Comparison of ENCODE assay signal across 10 cellular contexts in the genomic region with DNA sequence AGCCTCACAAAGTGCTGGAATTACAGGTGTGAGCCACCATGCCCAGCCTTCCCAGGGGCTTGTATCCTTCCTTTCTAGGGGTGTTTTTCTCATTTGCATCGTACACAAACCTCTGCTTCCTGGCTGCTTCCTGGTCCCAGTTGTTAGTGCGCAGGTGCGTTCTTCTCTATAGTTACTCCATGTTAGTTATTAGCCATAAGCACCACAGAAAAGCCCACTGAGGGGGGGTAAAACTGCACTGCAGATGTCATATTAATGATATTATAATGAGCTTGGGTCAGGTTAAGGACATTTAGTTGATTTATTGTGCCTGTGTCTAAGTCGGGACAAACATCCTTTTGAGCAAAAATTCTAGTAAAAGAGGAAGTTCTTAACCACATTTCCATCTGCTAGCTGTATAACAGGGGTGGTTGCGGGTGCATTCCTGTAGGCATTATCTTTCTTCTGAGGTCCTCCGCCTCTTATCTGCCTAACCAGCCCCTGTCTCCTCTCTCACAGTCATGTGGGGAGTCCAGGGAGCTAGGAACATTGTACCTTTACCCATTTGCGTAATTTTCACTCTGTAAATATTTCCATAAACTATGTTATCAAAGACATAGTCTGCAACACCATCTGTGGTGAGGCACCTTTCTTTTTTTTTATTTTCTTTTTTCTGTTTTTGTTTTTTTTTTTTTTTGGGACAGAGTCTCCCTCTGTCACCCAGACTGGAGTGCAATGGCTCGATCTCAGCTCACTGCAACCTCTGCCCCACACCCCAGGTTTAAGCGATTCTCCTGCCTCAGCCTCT. TPM values are rescaled to one million over a fixed set of nuclear protein-coding genes. Genes with fewer than 3 reads are reported as not detected.
DNase-seq lines count a peak whose midpoint lies in the region; ATAC-seq, FAIRE-seq and TF ChIP-seq lines count a peak whose summit lies in the region.
"Had no signal": no experiment of that assay in that cellular context is flagged by ENCODE, and none has a peak within 500 bp of the region (broad histone marks: within the 10 kb centered on the region; RNA-seq: fewer than 3 reads in every experiment).

No MANE protein-coding gene starts in this region.

- no peak overlapping the region for H3K23ac ChIP-seq in neuronal stem cell (ENCODE audit: low read depth, low read length, poor library complexity)

- no peak overlapping the region for H4K8ac ChIP-seq in neuronal stem cell (ENCODE audit: low read depth, low read length)

- no peak overlapping the region for H4K91ac ChIP-seq in neuronal stem cell (ENCODE audit: low read depth, low read length, poor library complexity)

- no peak overlapping the region for H3K4me3 ChIP-seq in neuronal stem cell (ENCODE audit: low read length in 2 of 2)
- H3K4me3 ChIP-seq: Peyer's patch had no signal

- no CpG with 5 or more reads among the region's 9 CpGs for WGBS in neuronal stem cell (ENCODE audit: extremely low coverage in 2 of 2, insufficient read length in 2 of 2, insufficient replicate concordance in 1 of 2), 2 donors

- no peak overlapping the region for H2BK12ac ChIP-seq in neuronal stem cell (ENCODE audit: low read length)

- no peak overlapping the region for H2BK120ac ChIP-seq in neuronal stem cell (ENCODE audit: low read depth, low read length)

- peak; percentile 57 for ATAC-seq in stimulated activated naive CD8-positive, alpha-beta T cell treated with anti-CD3 and anti-CD28 coated beads, Interleukin-15, Interleukin-2, amounts not matched to agents 100 U/mL and 50 U/mL, for 24 hours

- TF ChIP-seq CTCF in MCF 10A (IDR thresholded peaks at IDR 0.05; ENCODE audit: unreplicated experiment): no peak

- no peak overlapping the region for H2BK5ac ChIP-seq in neuronal stem cell (ENCODE audit: low read length)

- POLR2A ChIA-PET in MCF 10A (lab: Yijun Ruan, JAX): no interaction called here

- H2AFZ ChIP-seq in neuronal stem cell (ENCODE audit: low read length): no peak overlapping the region

- intact Hi-C loops in MCF 10A (cut with micrococcal nuclease): no loop called here

- H3K27ac Mint-ChIP-seq in activated naive CD4-positive, alpha-beta T cell treated with anti-CD3 and anti-CD28 coated beads, Interleukin-2, amount 10 ng/mL, durations not matched to agents 7 days and 5 days: peak overlapping the region; percentile 91
- H3K27ac Mint-ChIP-seq in activated naive CD8-positive, alpha-beta T cell: peak overlapping the region; percentile 77
- no peak overlapping the region for H3K27ac Mint-ChIP-seq in MCF 10A (ENCODE audit: low read depth, unreplicated experiment)

- BruUV-seq in MCF 10A (replicated peaks; lab: Mats Ljungman, UMichigan): no TSS peak

- H3K79me1 ChIP-seq in neuronal stem cell (ENCODE audit: low read depth, low read length): no peaks in the 10 kb centered on the region

- H3K4me3 Mint-ChIP-seq in activated naive CD4-positive, alpha-beta T cell treated with anti-CD3 and anti-CD28 coated beads, Interleukin-2, amount 10 ng/mL, durations not matched to agents 7 days and 5 days: peak overlapping the region; percentile 5
- peak overlapping the region; percentile 58 for H3K4me3 Mint-ChIP-seq in activated naive CD8-positive, alpha-beta T cell
- H3K4me3 Mint-ChIP-seq in MCF 10A (ENCODE audit: unreplicated experiment): no peak overlapping the region

- no peaks in the 10 kb centered on the region for H3K27me3 Mint-ChIP-seq in activated naive CD4-positive, alpha-beta T cell treated with anti-CD3 and anti-CD28 coated beads, Interleukin-2, amount 10 ng/mL, durations not matched to agents 7 days and 5 days
- no peaks in the 10 kb centered on the region for H3K27me3 Mint-ChIP-seq in activated naive CD8-positive, alpha-beta T cell
- no peaks in the 10 kb centered on the region for H3K27me3 Mint-ChIP-seq in MCF 10A (ENCODE audit: insufficient read depth, unreplicated experiment)

- H3K18ac ChIP-seq in neuronal stem cell (ENCODE audit: low read length): no peak overlapping the region

- peak; percentile 39 for DNase-seq in activated naive CD4-positive, alpha-beta T cell treated with anti-CD3 and anti-CD28 coated beads, Interleukin-2, amount 10 ng/mL, durations not matched to agents 7 days and 5 days
- no peak for DNase-seq in activated naive CD4-positive, alpha-beta T cell (lab: John Stamatoyannopoulos, UW)
- peak; percentile 67 for DNase-seq in NOMO-1 treated with dmso at 0.1 percent for 144 hours (lab: John Stamatoyannopoulos, UW; ENCODE audit: unreplicated experiment)
- no peak for DNase-seq in stimulated activated naive CD8-positive, alpha-beta T cell treated with anti-CD3 and anti-CD28 coated beads, Interleukin-15, Interleukin-2, amounts not matched to agents 100 U/mL and 50 U/mL, for 24 hours
- DNase-seq in neuronal stem cell (ENCODE audit: low spot score): no peak
- DNase-seq in urothelium cell line (ENCODE audit: low spot score): no peak
- no peak for DNase-seq in MCF 10A (ENCODE audit: unreplicated experiment)
- DNase-seq: NCI-H1048 had no signal

- no peak overlapping the region for H3K27ac ChIP-seq in neuronal stem cell (replicated peaks; ENCODE audit: low read length)

- H3K36me3 Mint-ChIP-seq in activated naive CD4-positive, alpha-beta T cell treated with anti-CD3 and anti-CD28 coated beads, Interleukin-2, amount 10 ng/mL, durations not matched to agents 7 days and 5 days: peaks cover 10% of the 10 kb centered on the region
- H3K36me3 Mint-ChIP-seq in activated naive CD8-positive, alpha-beta T cell: peaks cover 5% of the 10 kb centered on the region
- peaks cover 6% of the 10 kb centered on the region for H3K36me3 Mint-ChIP-seq in MCF 10A (ENCODE audit: insufficient read depth, unreplicated experiment)

- H3K4me1 ChIP-seq in neuronal stem cell (ENCODE audit: control insufficient read depth in 2 of 2, insufficient read depth in 1 of 2, low read depth in 1 of 2, low read length in 2 of 2): no peaks in the 10 kb centered on the region
- H3K4me1 ChIP-seq: Peyer's patch had no signal

- H3K9me3 ChIP-seq in neuronal stem cell (replicated peaks in 1 of 2; ENCODE audit: control insufficient read depth in 2 of 2, insufficient read depth in 1 of 2, low read depth in 1 of 2, low read length in 2 of 2): no peaks in the 10 kb centered on the region
- H3K9me3 ChIP-seq: Peyer's patch had no signal

- no peak overlapping the region for H3K4ac ChIP-seq in neuronal stem cell (ENCODE audit: low read length)

- FAIRE-seq in urothelium cell line (lab: Jason Lieb, UNC): no peak

- no peak overlapping the region for H2BK15ac ChIP-seq in neuronal stem cell (ENCODE audit: low read length)

- peaks cover 25% of the 10 kb centered on the region for H3K4me1 Mint-ChIP-seq in activated naive CD4-positive, alpha-beta T cell treated with anti-CD3 and anti-CD28 coated beads, Interleukin-2, amount 10 ng/mL, durations not matched to agents 7 days and 5 days
- peaks cover 15% of the 10 kb centered on the region for H3K4me1 Mint-ChIP-seq in activated naive CD8-positive, alpha-beta T cell (ENCODE audit: low read depth)
- H3K4me1 Mint-ChIP-seq in MCF 10A (ENCODE audit: insufficient read depth, unreplicated experiment): no peaks in the 10 kb centered on the region

- H3K27me3 ChIP-seq in neuronal stem cell (ENCODE audit: control insufficient read depth in 3 of 3, insufficient read depth in 3 of 3, low read depth in 1 of 3, low read length in 3 of 3): peaks cover 0 to 3% (median 0%) of the 10 kb centered on the region in 3 experiments
- H3K27me3 ChIP-seq: Peyer's patch had no signal

- H3K36me3 ChIP-seq in neuronal stem cell (replicated peaks in 1 of 2; ENCODE audit: control insufficient read depth in 2 of 2, insufficient read depth in 2 of 2, low read length in 2 of 2): no peaks in the 10 kb centered on the region
- H3K36me3 ChIP-seq: Peyer's patch had no signal

- CTCF ChIA-PET in activated naive CD4-positive, alpha-beta T cell treated with anti-CD3 and anti-CD28 coated beads, Interleukin-2, amount 10 ng/mL, durations not matched to agents 7 days and 5 days (lab: Charles Lee): interaction anchor here (0.6 to 1.3 kb wide), 3 partner anchors 26 to 153 kb away, joined by 3 to 4 read pairs (median 3); no protein-coding TSS in a partner anchor
- CTCF ChIA-PET in MCF 10A (lab: Yijun Ruan, JAX): interaction anchor here (0.6 kb wide), 1 partner anchor 1369 kb away, joined by 3 read pairs; no protein-coding TSS in a partner anchor

- H3K9me3 Mint-ChIP-seq in activated naive CD4-positive, alpha-beta T cell treated with anti-CD3 and anti-CD28 coated beads, Interleukin-2, amount 10 ng/mL, durations not matched to agents 7 days and 5 days: peaks cover 9% of the 10 kb centered on the region
- no peaks in the 10 kb centered on the region for H3K9me3 Mint-ChIP-seq in activated naive CD8-positive, alpha-beta T cell (ENCODE audit: low read depth)
- H3K9me3 Mint-ChIP-seq in MCF 10A (ENCODE audit: unreplicated experiment): no peaks in the 10 kb centered on the region

- no peak overlapping the region for H3K4me2 ChIP-seq in neuronal stem cell (ENCODE audit: insufficient read depth, low read length, poor library complexity, severe bottlenecking)

- no peak overlapping the region for H3K9ac ChIP-seq in neuronal stem cell (ENCODE audit: low read depth, low read length, poor library complexity)

- no peak overlapping the region for H3K14ac ChIP-seq in neuronal stem cell (ENCODE audit: low read length)

- H2AK5ac ChIP-seq in neuronal stem cell (ENCODE audit: low read depth, low read length): no peak overlapping the region

RNA-seq across cellular contexts. Expression of a gene that starts 23.6 kb away (rescaled TPM):
- 9.4 TPM for polyA plus RNA-seq in neuronal stem cell (2013, experiment 1 of 2)
- 9.5 TPM for polyA plus RNA-seq in neuronal stem cell (2013, experiment 2 of 2)
- 4.8 and 6.5 TPM in 2 replicates for total RNA-seq in MCF 10A (2022)

Comparison
In these comparisons a context has a peak if more than half of its experiments do, and no peak if none do; other contexts are left out.
1. DNase-seq: peak in activated naive CD4-positive, alpha-beta T cell treated with anti-CD3 and anti-CD28 coated beads, Interleukin-2, amount 10 ng/mL, durations not matched to agents 7 days and 5 days (single experiment) and NOMO-1 treated with dmso at 0.1 percent for 144 hours (single experiment); none in activated naive CD4-positive, alpha-beta T cell (0 of 4), stimulated activated naive CD8-positive, alpha-beta T cell treated with anti-CD3 and anti-CD28 coated beads, Interleukin-15, Interleukin-2, amounts not matched to agents 100 U/mL and 50 U/mL, for 24 hours (single experiment), neuronal stem cell (single experiment), urothelium cell line (single experiment) and MCF 10A (single experiment).